Comparison of ENCODE assay signal across 8 cellular contexts in the genomic region with DNA sequence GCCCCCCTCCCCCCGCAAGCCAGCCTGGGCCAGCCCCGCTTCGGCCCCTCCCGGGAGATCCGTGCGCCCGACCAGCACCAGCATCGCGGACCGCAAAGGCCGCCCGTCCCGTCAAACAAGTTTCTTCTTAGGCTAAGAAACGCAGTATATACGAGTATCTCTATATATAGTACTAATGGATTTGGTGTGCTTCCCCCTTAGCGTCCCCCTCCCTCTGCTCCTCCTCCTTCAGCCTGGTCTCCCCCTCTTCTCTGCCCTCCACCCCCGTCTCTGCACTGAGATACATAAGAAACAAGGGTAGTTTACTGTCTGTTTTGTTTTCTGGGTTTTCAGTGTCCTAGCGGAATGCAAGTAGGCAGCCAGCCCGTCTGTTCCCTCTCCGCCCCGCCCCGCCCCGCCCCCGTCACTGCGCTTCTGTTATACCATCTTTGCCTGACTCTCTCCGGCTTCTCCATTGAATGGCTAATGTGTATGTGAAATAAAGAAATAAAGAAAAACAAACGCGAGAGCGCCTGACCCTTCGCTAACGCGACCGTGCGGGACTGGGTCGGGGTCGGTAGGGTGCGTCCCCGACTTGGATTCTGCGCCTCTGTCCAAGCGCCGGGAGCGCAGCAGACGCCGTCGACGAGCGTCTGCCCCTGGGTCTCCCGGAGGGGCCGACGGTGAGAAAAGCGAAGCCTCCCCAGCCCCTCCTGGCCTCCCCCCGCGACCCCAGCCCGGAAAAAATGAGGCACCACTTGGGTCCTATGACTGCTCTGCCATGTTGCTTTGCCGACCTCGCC. TPM values are rescaled to one million over a fixed set of nuclear protein-coding genes. Genes with fewer than 3 reads are reported as not detected.
DNase-seq lines count a peak whose midpoint lies in the region; ATAC-seq and TF ChIP-seq lines count a peak whose summit lies in the region.

No MANE protein-coding gene starts in this region.

- no peak overlapping the region for H4K91ac ChIP-seq in neuronal stem cell (ENCODE audit: low read depth, low read length, poor library complexity)

- no peak overlapping the region for H2BK12ac ChIP-seq in neuronal stem cell (ENCODE audit: low read length)

- H3K4me1 Mint-ChIP-seq in T-helper 2 cell treated with Interferon-gamma antibody and Interleukin-4, amounts not matched to agents 5 μg/mL and 100 μg/mL, for 36 hours (ENCODE audit: low read depth) = peaks cover 48% of the 10 kb centered on the region

- peaks cover 9% of the 10 kb centered on the region for H3K36me3 Mint-ChIP-seq in T-helper 2 cell treated with Interferon-gamma antibody and Interleukin-4, amounts not matched to agents 5 μg/mL and 100 μg/mL, for 36 hours (ENCODE audit: low read depth)

- H3K9ac ChIP-seq in neuronal stem cell (ENCODE audit: low read depth, low read length, poor library complexity) = no peak overlapping the region

- 0 out of 2 replicates have a peak, but pooled peaks cover 3% of the 10 kb centered on the region for H3K4me1 ChIP-seq in HAP-1
- H3K4me1 ChIP-seq in neuronal stem cell (ENCODE audit: control insufficient read depth in 2 of 2, insufficient read depth in 1 of 2, low read depth in 1 of 2, low read length in 2 of 2) = peaks cover 18 to 35% of the 10 kb centered on the region in 2 donors

- peak; percentile 29 to 40 for DNase-seq in HAP-1 (ENCODE audit: low spot score in 2 of 2)
- DNase-seq in T-helper 2 cell treated with Interferon-gamma antibody and Interleukin-4, amounts not matched to agents 5 μg/mL and 100 μg/mL, for 36 hours (ENCODE audit: low spot score) = no peak
- peak; percentile 89 to 91 for DNase-seq in erythroblast (lab: John Stamatoyannopoulos, UW)
- DNase-seq in neuronal stem cell (ENCODE audit: low spot score) = no peak
- no peak for DNase-seq in NCI-H2081 (lab: John Stamatoyannopoulos, UW)
- no peak for DNase-seq in SW 1271 (lab: John Stamatoyannopoulos, UW)
- no peak for DNase-seq in stimulated activated CD4-positive, alpha-beta T cell treated with anti-CD3 and anti-CD28 coated beads, Interleukin-15, amount 100 ng/mL, for 24 hours

- H3K27ac Mint-ChIP-seq in T-helper 2 cell treated with Interferon-gamma antibody and Interleukin-4, amounts not matched to agents 5 μg/mL and 100 μg/mL, for 36 hours = peak overlapping the region; percentile 93

- H3K18ac ChIP-seq in neuronal stem cell (ENCODE audit: low read length) = peak overlapping the region; percentile 89

- no peaks in the 10 kb centered on the region for H3K36me3 ChIP-seq in HAP-1 (replicated peaks)
- peaks cover 0 to 2% of the 10 kb centered on the region in 2 donors for H3K36me3 ChIP-seq in neuronal stem cell (replicated peaks in 1 of 2; ENCODE audit: control insufficient read depth in 2 of 2, insufficient read depth in 2 of 2, low read length in 2 of 2)

- no CpG with 5 or more reads among the region's 56 CpGs for WGBS in neuronal stem cell (ENCODE audit: extremely low coverage in 2 of 2, insufficient read length in 2 of 2, insufficient replicate concordance in 1 of 2), 2 donors

- in situ Hi-C loops in HAP-1 (cut with MboI; ENCODE audit: low sequenced_read_pairs) = no loop called here

- H3K9me3 ChIP-seq in HAP-1 (no peaks in the 10 kb centered on the region), neuronal stem cell (replicated peaks in 1 of 2; ENCODE audit: control insufficient read depth in 2 of 2, insufficient read depth in 1 of 2, low read depth in 1 of 2, low read length in 2 of 2) (peaks cover 8 to 9% of the 10 kb centered on the region in 2 donors)

- H2AK5ac ChIP-seq in neuronal stem cell (ENCODE audit: low read depth, low read length) = peak overlapping the region; percentile 84

- no peak overlapping the region for H2BK120ac ChIP-seq in neuronal stem cell (ENCODE audit: low read depth, low read length)

- H3K4me3 Mint-ChIP-seq in T-helper 2 cell treated with Interferon-gamma antibody and Interleukin-4, amounts not matched to agents 5 μg/mL and 100 μg/mL, for 36 hours = peak overlapping the region; percentile 86

- H4K8ac ChIP-seq in neuronal stem cell (ENCODE audit: low read depth, low read length) = no peak overlapping the region

- H3K4me3 ChIP-seq in HAP-1 (no peak overlapping the region), neuronal stem cell (ENCODE audit: low read length in 2 of 2) (no peak overlapping the region)

- TF ChIP-seq POLR2A in erythroblast (IDR thresholded peaks at IDR 0.05; ENCODE audit: low read length) = peak; percentile 55

- no peak overlapping the region for H3K4ac ChIP-seq in neuronal stem cell (ENCODE audit: low read length)

- no peak overlapping the region for H2BK5ac ChIP-seq in neuronal stem cell (ENCODE audit: low read length)

- no peaks in the 10 kb centered on the region for H3K79me1 ChIP-seq in neuronal stem cell (ENCODE audit: low read depth, low read length)

- H3K27me3 ChIP-seq in HAP-1 (ENCODE audit: low read depth) (0 out of 2 replicates have a peak, but pooled peaks cover 3% of the 10 kb centered on the region), neuronal stem cell (ENCODE audit: control insufficient read depth in 3 of 3, insufficient read depth in 3 of 3, low read depth in 1 of 3, low read length in 3 of 3) (peaks cover 25 to 84% (median 71%) of the 10 kb centered on the region in 3 experiments)

- H3K4me2 ChIP-seq in neuronal stem cell (ENCODE audit: insufficient read depth, low read length, poor library complexity, severe bottlenecking) = no peak overlapping the region

- peaks cover 26% of the 10 kb centered on the region for H3K27me3 Mint-ChIP-seq in T-helper 2 cell treated with Interferon-gamma antibody and Interleukin-4, amounts not matched to agents 5 μg/mL and 100 μg/mL, for 36 hours (ENCODE audit: low read depth)

- H3K23ac ChIP-seq in neuronal stem cell (ENCODE audit: low read depth, low read length, poor library complexity) = peak overlapping the region; percentile 55

- no peak overlapping the region for H2AFZ ChIP-seq in neuronal stem cell (ENCODE audit: low read length)

- no peaks in the 10 kb centered on the region for H3K9me3 Mint-ChIP-seq in T-helper 2 cell treated with Interferon-gamma antibody and Interleukin-4, amounts not matched to agents 5 μg/mL and 100 μg/mL, for 36 hours

- H2BK15ac ChIP-seq in neuronal stem cell (ENCODE audit: low read length) = peak overlapping the region; percentile 26

- ATAC-seq in GM21447 (IDR thresholded peaks at IDR 0.05; ENCODE audit: unreplicated experiment) = no peak

- no peak overlapping the region for H3K14ac ChIP-seq in neuronal stem cell (ENCODE audit: low read length)

- no peak overlapping the region for H3K27ac ChIP-seq in neuronal stem cell (replicated peaks; ENCODE audit: low read length)

RNA-seq across cellular contexts. Expression of gene LYL1, which starts 4.2 kb away (rescaled TPM):
- 1.1 TPM for polyA plus RNA-seq in neuronal stem cell (2013, experiment 1 of 2)
- polyA plus RNA-seq in neuronal stem cell (2013, experiment 2 of 2) = 1.1 TPM

RNA-seq across cellular contexts. Expression of gene TRMT1, which starts 18.1 kb away (rescaled TPM):
- 22.9 TPM for polyA plus RNA-seq in neuronal stem cell (2013, experiment 1 of 2)
- 24.4 TPM for polyA plus RNA-seq in neuronal stem cell (2013, experiment 2 of 2)

RNA-seq across cellular contexts. Expression of gene NACC1, which starts 19.6 kb away (rescaled TPM):
- 123 TPM for polyA plus RNA-seq in neuronal stem cell (2013, experiment 1 of 2)
- polyA plus RNA-seq in neuronal stem cell (2013, experiment 2 of 2) = 121 TPM

RNA-seq across cellular contexts. Expression of gene STX10, which starts 51.7 kb away (rescaled TPM):
- 35.3 TPM for polyA plus RNA-seq in neuronal stem cell (2013, experiment 1 of 2)
- polyA plus RNA-seq in neuronal stem cell (2013, experiment 2 of 2) = 33.1 TPM

RNA-seq across cellular contexts. Expression of gene IER2, which starts 51.7 kb away (rescaled TPM):
- polyA plus RNA-seq in neuronal stem cell (2013, experiment 1 of 2) = 64.6 TPM
- 64.5 TPM for polyA plus RNA-seq in neuronal stem cell (2013, experiment 2 of 2)

Comparison
In these comparisons a context has a peak if more than half of its experiments do, and no peak if none do; other contexts are left out.
1. DNase-seq: peak in HAP-1 (2 of 2) and erythroblast (2 of 2); none in T-helper 2 cell treated with Interferon-gamma antibody and Interleukin-4, amounts not matched to agents 5 μg/mL and 100 μg/mL, for 36 hours (single experiment), neuronal stem cell (single experiment), NCI-H2081 (0 of 2), SW 1271 (0 of 2) and stimulated activated CD4-positive, alpha-beta T cell treated with anti-CD3 and anti-CD28 coated beads, Interleukin-15, amount 100 ng/mL, for 24 hours (single experiment).